Comparison of ENCODE assay signal across 8 cellular contexts in the genomic region with DNA sequence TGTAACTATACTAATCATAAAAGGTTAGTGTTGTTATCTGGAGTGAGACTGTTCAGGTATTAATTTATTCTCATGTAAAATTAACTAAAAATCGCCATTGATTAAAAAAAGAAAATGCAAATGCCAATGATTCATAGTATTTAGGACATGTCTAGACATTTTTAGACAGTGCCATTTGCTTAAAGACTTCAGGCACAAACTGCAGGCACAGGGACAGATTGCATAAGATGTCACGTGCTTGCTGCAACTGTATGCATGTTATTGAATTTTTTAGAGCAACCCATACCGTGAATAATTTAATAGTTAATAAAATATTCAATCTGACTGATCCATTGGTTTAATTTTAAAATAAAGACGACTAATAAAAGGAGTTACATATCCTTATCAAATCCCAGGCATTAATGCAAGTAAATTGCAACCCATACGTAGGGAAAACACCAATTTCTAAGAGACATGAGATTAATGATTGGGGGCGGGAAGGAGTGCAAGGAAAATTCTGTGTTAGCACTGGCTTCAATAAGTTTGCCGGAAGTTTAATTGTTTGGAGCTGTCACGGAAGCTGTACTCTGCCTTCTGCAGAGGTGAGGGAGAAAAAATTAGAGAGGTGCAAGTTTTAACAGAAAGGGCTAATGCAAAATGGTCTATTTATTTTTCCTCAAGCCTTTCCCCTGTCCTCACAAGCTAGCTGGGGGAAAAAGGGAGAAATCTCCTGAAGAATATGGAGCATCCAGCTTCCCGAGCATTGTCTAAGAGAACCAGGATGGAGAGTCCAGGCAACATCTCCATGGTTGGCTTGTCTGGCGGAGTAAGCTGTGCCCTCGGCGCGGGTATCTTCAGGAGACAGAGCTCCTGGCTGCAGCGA. TPM values are rescaled to one million over a fixed set of nuclear protein-coding genes. Genes with fewer than 3 reads are reported as not detected.
DNase-seq lines count a peak whose midpoint lies in the region; ATAC-seq, FAIRE-seq and TF ChIP-seq lines count a peak whose summit lies in the region.

No MANE protein-coding gene starts in this region.

- FAIRE-seq in urothelium cell line (lab: Jason Lieb, UNC): no peak

- H3K4me1 Mint-ChIP-seq in activated T-cell treated with anti-CD3 and anti-CD28 coated beads, Interleukin-2, amount 50 U/mL, for 72 hours (ENCODE audit: low read depth): peaks cover 8% of the 10 kb centered on the region

- peaks cover 24% of the 10 kb centered on the region for H3K27me3 ChIP-seq in mammary epithelial cell (ENCODE audit: insufficient read depth, low read length)

- no peak overlapping the region for H3K27ac ChIP-seq in mammary epithelial cell (ENCODE audit: insufficient read depth, low read depth, low read length)

- peaks cover 30% of the 10 kb centered on the region for H3K4me1 ChIP-seq in mammary epithelial cell (ENCODE audit: insufficient read depth, low read length)

- no peak overlapping the region for H3K9ac ChIP-seq in mammary epithelial cell (ENCODE audit: insufficient read depth, low read length)

- TF ChIP-seq CTCF in mammary epithelial cell (conservative IDR thresholded peaks at IDR 0.05 in 1 of 2, IDR thresholded peaks at IDR 0.05 in 1 of 2; ENCODE audit: extremely low read depth in 1 of 2, insufficient read depth in 1 of 2, low read depth in 1 of 2, low read length in 2 of 2) (no peak), lower leg skin (IDR thresholded peaks at IDR 0.05) (no peak)

- peaks cover 0 to 5% of the 10 kb centered on the region in 2 donors for H3K36me3 Mint-ChIP-seq in activated T-cell treated with anti-CD3 and anti-CD28 coated beads, Interleukin-2, amount 50 U/mL, for 72 hours (ENCODE audit: insufficient read depth in 2 of 2)

- 2% methylated on average over 13 of the region's 14 CpGs for WGBS in mammary epithelial cell (ENCODE audit: low coverage, missing lambda C conversion rate)
- WGBS in lower leg skin, 2 donors: 12 to 15% methylated on average over 14 of the region's 14 CpGs

- no peak for TF ChIP-seq POLR2A in lower leg skin (IDR thresholded peaks at IDR 0.05)

- no peaks in the 10 kb centered on the region for H4K20me1 ChIP-seq in mammary epithelial cell (ENCODE audit: insufficient read depth, low read length)

- dilution Hi-C loops in mammary epithelial cell (cut with HindIII; ENCODE audit: low sequenced_read_pairs): no loop called here

- H2AFZ ChIP-seq in mammary epithelial cell (ENCODE audit: low read depth, low read length): peak overlapping the region; percentile 91

- H3K4me3 ChIP-seq in mammary epithelial cell (replicated peaks in 1 of 3; ENCODE audit: insufficient read depth in 1 of 3, low read depth in 2 of 3, low read length in 3 of 3) (peak overlapping the region; percentile 32 to 51 (median 51)), lower leg skin (ENCODE audit: low read depth, poor library complexity, severe bottlenecking) (peak overlapping the region; percentile 4)

- ATAC-seq in activated T-cell treated with anti-CD3 and anti-CD28 coated beads, Interleukin-2, amount 50 U/mL, for 72 hours (replicated peaks in 1 of 2): no peak
- ATAC-seq in HG03108 (IDR thresholded peaks at IDR 0.05; ENCODE audit: unreplicated experiment) (no peak), HG02973 (IDR thresholded peaks at IDR 0.05; ENCODE audit: unreplicated experiment) (no peak), HG03354 (IDR thresholded peaks at IDR 0.05; ENCODE audit: poor library complexity, severe bottlenecking, unreplicated experiment) (no peak)

- CTCF ChIA-PET in mammary epithelial cell (lab: Charles Lee; ENCODE audit: low non-redundant PET): no interaction called here

- peak overlapping the region; percentile 89 for H3K4me2 ChIP-seq in mammary epithelial cell (ENCODE audit: insufficient read depth, low read depth, low read length)

- in situ Hi-C loops in mammary epithelial cell (cut with MboI; ENCODE audit: low sequenced_read_pairs in 2 of 2): no loop called here

- no peak overlapping the region for H3K27ac Mint-ChIP-seq in activated T-cell treated with anti-CD3 and anti-CD28 coated beads, Interleukin-2, amount 50 U/mL, for 72 hours

- H3K79me2 ChIP-seq in mammary epithelial cell (ENCODE audit: insufficient read depth, low read length): no peaks in the 10 kb centered on the region

- H3K4me3 Mint-ChIP-seq in activated T-cell treated with anti-CD3 and anti-CD28 coated beads, Interleukin-2, amount 50 U/mL, for 72 hours: peak overlapping the region; percentile 29 to 59

- intact Hi-C loops in mammary epithelial cell (cut with micrococcal nuclease): loop anchor here (5.0 kb wide), 2 partner anchors 56 to 104 kb away; no protein-coding TSS in a partner anchor
- intact Hi-C loops in lower leg skin (cut with DNase I; ENCODE audit: low total_unique reads): no loop called here

- H3K9me3 ChIP-seq in mammary epithelial cell (replicated peaks; ENCODE audit: insufficient read depth, low read length): no peaks in the 10 kb centered on the region

- H3K9me3 Mint-ChIP-seq in activated T-cell treated with anti-CD3 and anti-CD28 coated beads, Interleukin-2, amount 50 U/mL, for 72 hours: no peaks in the 10 kb centered on the region

- BruUV-seq in mammary epithelial cell (replicated peaks; lab: Mats Ljungman, UMichigan): no TSS peak

- DNase-seq in activated T-cell treated with anti-CD3 and anti-CD28 coated beads, Interleukin-2, amount 50 U/mL, for 72 hours: no peak
- DNase-seq in activated T-cell treated with anti-CD3 and anti-CD28 coated beads for 4 hours: no peak
- DNase-seq in mammary epithelial cell: peak; percentile 12
- peak in 1 of 2 donors; percentile 29 for DNase-seq in lower leg skin (ENCODE audit: low spot score in 2 of 2)
- DNase-seq in urothelium cell line (ENCODE audit: low spot score): peak; percentile 5

- H3K36me3 ChIP-seq in mammary epithelial cell (ENCODE audit: insufficient read depth, low read length): no peaks in the 10 kb centered on the region

- H3K27me3 Mint-ChIP-seq in activated T-cell treated with anti-CD3 and anti-CD28 coated beads, Interleukin-2, amount 50 U/mL, for 72 hours (ENCODE audit: low read depth): peaks cover 40% of the 10 kb centered on the region

RNA-seq across cellular contexts. Expression of a gene that starts 2.9 kb away (rescaled TPM):
- not detected for total RNA-seq in activated T-cell treated with anti-CD3 and anti-CD28 coated beads, Interleukin-2, amount 50 U/mL, for 72 hours
- total RNA-seq in mammary epithelial cell (100 to 1,000 TPM in 1 of 2 donors, under 1 TPM in 1; 0.33 to 137 TPM), lower leg skin (10 to 100 TPM; 14.8 to 29.0 (median 20.2) TPM)
- 0.14 TPM for polyA plus RNA-seq in mammary epithelial cell
- polyA minus RNA-seq in mammary epithelial cell: not detected

Comparison
In these comparisons a context has a peak if more than half of its experiments do, and no peak if none do; other contexts are left out.
1. DNase-seq: peak in mammary epithelial cell (single experiment) and urothelium cell line (single experiment); none in activated T-cell treated with anti-CD3 and anti-CD28 coated beads, Interleukin-2, amount 50 U/mL, for 72 hours (0 of 2) and activated T-cell treated with anti-CD3 and anti-CD28 coated beads for 4 hours (single experiment).